Comparison of ENCODE assay signal across 8 cellular contexts in genomic region chr14:52694761-52695480, GRCh38. TPM values are rescaled to one million over a fixed set of nuclear protein-coding genes. Genes with fewer than 3 reads are reported as not detected.
DNase-seq lines count a peak whose midpoint lies in the region; ATAC-seq and TF ChIP-seq lines count a peak whose summit lies in the region.

No MANE protein-coding gene starts in this region.

- DNase-seq in CD8-positive, alpha-beta memory T cell = peak; percentile 28 to 79 (median 63)
- DNase-seq in PC-9 (peak; percentile 47 to 67), fibroblast of villous mesenchyme (ENCODE audit: low read depth) (peak; percentile 61)
- peak; percentile 65 to 72 for DNase-seq in activated T-cell treated with anti-CD3 and anti-CD28 coated beads, Interleukin-2, amount 50 U/mL, for 72 hours

- H3K27ac ChIP-seq in CD8-positive, alpha-beta memory T cell (ENCODE audit: low read depth, low read length) = peak overlapping the region; percentile 80
- H3K27ac ChIP-seq in PC-9 = peak overlapping the region; percentile 92
- peak overlapping the region; percentile 98 for H3K27ac ChIP-seq in neutrophil
- peak overlapping the region; percentile 86 for H3K27ac ChIP-seq in thymus (ENCODE audit: low read depth)

- peak; percentile 75 for ATAC-seq in GM19395 (IDR thresholded peaks at IDR 0.05; ENCODE audit: unreplicated experiment)
- peak; percentile 56 for ATAC-seq in HG03460 (IDR thresholded peaks at IDR 0.05; ENCODE audit: unreplicated experiment)
- peak; percentile 63 to 64 for ATAC-seq in activated T-cell treated with anti-CD3 and anti-CD28 coated beads, Interleukin-2, amount 50 U/mL, for 72 hours (replicated peaks in 1 of 2)

- peak overlapping the region; percentile 69 to 99 (median 96) for H3K27ac Mint-ChIP-seq in CD8-positive, alpha-beta memory T cell
- peak overlapping the region; percentile 99 for H3K27ac Mint-ChIP-seq in activated T-cell treated with anti-CD3 and anti-CD28 coated beads, Interleukin-2, amount 50 U/mL, for 72 hours

- H3K36me3 Mint-ChIP-seq in CD8-positive, alpha-beta memory T cell = peaks cover 0 to 11% (median 4%) of the 10 kb centered on the region in 3 donors
- H3K36me3 Mint-ChIP-seq in activated T-cell treated with anti-CD3 and anti-CD28 coated beads, Interleukin-2, amount 50 U/mL, for 72 hours (ENCODE audit: insufficient read depth in 2 of 2) = peaks cover 4 to 14% of the 10 kb centered on the region in 2 donors

- no peaks in the 10 kb centered on the region for H3K9me2 ChIP-seq in PC-9 (ENCODE audit: insufficient read depth)

- no peaks in the 10 kb centered on the region for H3K9me3 Mint-ChIP-seq in CD8-positive, alpha-beta memory T cell
- no peaks in the 10 kb centered on the region for H3K9me3 Mint-ChIP-seq in activated T-cell treated with anti-CD3 and anti-CD28 coated beads, Interleukin-2, amount 50 U/mL, for 72 hours

- peaks cover 10% of the 10 kb centered on the region; the same call in 1 of the 2 replicates for H4K20me1 ChIP-seq in PC-9 (ENCODE audit: insufficient read depth)

- no peak for TF ChIP-seq CTCF in PC-9 (conservative IDR thresholded peaks at IDR 0.05)
- TF ChIP-seq CTCF in fibroblast of villous mesenchyme (IDR thresholded peaks at IDR 0.05; ENCODE audit: insufficient read depth, low read depth, low read length) = no peak
- TF ChIP-seq CTCF in neutrophil (IDR thresholded peaks at IDR 0.05) = peak; percentile 22

- peaks cover 43% of the 10 kb centered on the region for H3K4me1 ChIP-seq in CD8-positive, alpha-beta memory T cell (ENCODE audit: insufficient read depth, low read length)
- H3K4me1 ChIP-seq in PC-9 (replicated peaks; ENCODE audit: insufficient read depth) = peaks cover 48% of the 10 kb centered on the region
- peaks cover 53 to 57% of the 10 kb centered on the region in 2 experiments for H3K4me1 ChIP-seq in neutrophil (ENCODE audit: control insufficient read depth in 1 of 2, insufficient read depth in 1 of 2, low read depth in 1 of 2, low read length in 1 of 2)
- no peaks in the 10 kb centered on the region for H3K4me1 ChIP-seq in thymus (ENCODE audit: control insufficient read depth, insufficient read depth, low read length)

- intact Hi-C loops in PC-9 (cut with micrococcal nuclease; ENCODE audit: unreplicated experiment) = no loop called here

- H3K4me1 Mint-ChIP-seq in CD8-positive, alpha-beta memory T cell = peaks cover 42 to 56% (median 53%) of the 10 kb centered on the region in 3 donors
- peaks cover 49% of the 10 kb centered on the region for H3K4me1 Mint-ChIP-seq in activated T-cell treated with anti-CD3 and anti-CD28 coated beads, Interleukin-2, amount 50 U/mL, for 72 hours (ENCODE audit: low read depth)

- BruUV-seq in PC-9 (replicated peaks; lab: Mats Ljungman, UMichigan) = TSS peak; percentile 35

- POLR2A ChIA-PET in CD8-positive, alpha-beta memory T cell (lab: Charles Lee) = interaction anchor here (0.5 to 1.6 kb wide), 8 partner anchors 12 to 458 kb away, joined by 3 to 7 read pairs (median 5); partner anchors contain the start of genes DDHD1, GPR137C, PSMC6 and STYX
- POLR2A ChIA-PET in PC-9 (lab: Charles Lee; ENCODE audit: unreplicated experiment) = interaction anchor here (0.6 kb wide), 1 partner anchor 1815 kb away, joined by 5 read pairs; the partner anchor contains the start of gene CGRRF1

- peak overlapping the region; percentile 93 for H3K4me2 ChIP-seq in PC-9

- H3K9me3 ChIP-seq in CD8-positive, alpha-beta memory T cell (ENCODE audit: low read length) = no peaks in the 10 kb centered on the region
- H3K9me3 ChIP-seq in PC-9 (ENCODE audit: insufficient read depth, low read depth) = no peaks in the 10 kb centered on the region
- no peaks in the 10 kb centered on the region for H3K9me3 ChIP-seq in neutrophil
- no peaks in the 10 kb centered on the region for H3K9me3 ChIP-seq in thymus (ENCODE audit: control insufficient read depth)

- no peaks in the 10 kb centered on the region for H3K27me3 Mint-ChIP-seq in CD8-positive, alpha-beta memory T cell
- H3K27me3 Mint-ChIP-seq in activated T-cell treated with anti-CD3 and anti-CD28 coated beads, Interleukin-2, amount 50 U/mL, for 72 hours (ENCODE audit: low read depth) = no peaks in the 10 kb centered on the region

- peaks cover 32% of the 10 kb centered on the region for H3F3A ChIP-seq in PC-9 (ENCODE audit: insufficient read depth, low read depth)

- peak overlapping the region; percentile 93 to 100 (median 99) for H3K4me3 Mint-ChIP-seq in CD8-positive, alpha-beta memory T cell
- peak overlapping the region; percentile 97 to 99 for H3K4me3 Mint-ChIP-seq in activated T-cell treated with anti-CD3 and anti-CD28 coated beads, Interleukin-2, amount 50 U/mL, for 72 hours

- peak overlapping the region; percentile 84 for H3K4me3 ChIP-seq in CD8-positive, alpha-beta memory T cell (ENCODE audit: low read length)
- H3K4me3 ChIP-seq in PC-9 (peak overlapping the region; percentile 62), fibroblast of villous mesenchyme (ENCODE audit: low read depth, low read length) (peak overlapping the region; percentile 92), neutrophil (ENCODE audit: low read depth in 1 of 2, low read length in 1 of 2) (peak overlapping the region; percentile 73 to 95), thymus (ENCODE audit: low read length) (peak overlapping the region; percentile 89)

- no peaks in the 10 kb centered on the region for H3K36me3 ChIP-seq in CD8-positive, alpha-beta memory T cell (ENCODE audit: insufficient read depth, low read length)
- H3K36me3 ChIP-seq in PC-9 (ENCODE audit: low read depth) = 0 out of 2 replicates have a peak, but pooled peaks cover 4% of the 10 kb centered on the region
- H3K36me3 ChIP-seq in neutrophil = no peaks in the 10 kb centered on the region
- H3K36me3 ChIP-seq in thymus (ENCODE audit: control insufficient read depth, insufficient read depth) = no peaks in the 10 kb centered on the region

- H3K79me2 ChIP-seq in PC-9 (ENCODE audit: low read depth) = peaks cover 53% of the 10 kb centered on the region

- CTCF ChIA-PET in CD8-positive, alpha-beta memory T cell (lab: Charles Lee) = no interaction called here
- CTCF ChIA-PET in PC-9 (lab: Charles Lee) = no interaction called here

- H3K27me3 ChIP-seq in CD8-positive, alpha-beta memory T cell (ENCODE audit: insufficient read depth, low read length, poor library complexity, severe bottlenecking) = no peaks in the 10 kb centered on the region
- H3K27me3 ChIP-seq in PC-9 (ENCODE audit: insufficient read depth, low read depth) (no peaks in the 10 kb centered on the region), neutrophil (no peaks in the 10 kb centered on the region), thymus (ENCODE audit: control insufficient read depth, insufficient read depth) (no peaks in the 10 kb centered on the region)

- under 1% methylated on average over 46 of the region's 46 CpGs for WGBS in thymus

- peak overlapping the region; percentile 93 for H2AFZ ChIP-seq in PC-9

RNA-seq across cellular contexts. Expression of gene ERO1A, which starts 0.4 kb away (rescaled TPM):
- 10 to 100 TPM; 87.6 to 96.6 TPM for total RNA-seq in CD8-positive, alpha-beta memory T cell
- 47.0 TPM for polyA plus RNA-seq in CD8-positive, alpha-beta memory T cell
- 83.6 and 83.9 TPM in 2 replicates for total RNA-seq in PC-9 (2021)
- 100 to 1,000 TPM in 1 of 2 donors, 10 to 100 TPM in 1; 84.8 to 107 TPM for total RNA-seq in activated T-cell treated with anti-CD3 and anti-CD28 coated beads, Interleukin-2, amount 50 U/mL, for 72 hours
- total RNA-seq in fibroblast of villous mesenchyme = 49.7 and 52.8 TPM in 2 replicates
- polyA plus RNA-seq in thymus = 16.0 TPM

RNA-seq across cellular contexts. Expression of gene PSMC6, which starts 12.1 kb away (rescaled TPM):
- 100 to 1,000 TPM; 113 to 123 TPM for total RNA-seq in CD8-positive, alpha-beta memory T cell
- polyA plus RNA-seq in CD8-positive, alpha-beta memory T cell = 54.3 TPM
- total RNA-seq in PC-9 (2021) (83.0 and 96.5 TPM in 2 replicates), fibroblast of villous mesenchyme (80.2 and 99.7 TPM in 2 replicates)
- 10 to 100 TPM; 90.0 to 91.1 TPM for total RNA-seq in activated T-cell treated with anti-CD3 and anti-CD28 coated beads, Interleukin-2, amount 50 U/mL, for 72 hours
- polyA plus RNA-seq in thymus = 150 TPM

RNA-seq across cellular contexts. Expression of gene STYX, which starts 35.0 kb away (rescaled TPM):
- total RNA-seq in CD8-positive, alpha-beta memory T cell = 10 to 100 TPM; 20.9 to 21.2 TPM
- polyA plus RNA-seq in CD8-positive, alpha-beta memory T cell = 25.4 TPM
- total RNA-seq in PC-9 (2021) (7.0 and 10.8 TPM in 2 replicates), fibroblast of villous mesenchyme (22.9 and 26.3 TPM in 2 replicates)
- total RNA-seq in activated T-cell treated with anti-CD3 and anti-CD28 coated beads, Interleukin-2, amount 50 U/mL, for 72 hours = 10 to 100 TPM; 15.5 to 16.2 TPM
- polyA plus RNA-seq in thymus = 11.8 TPM

Comparison
In these comparisons a context has a peak if more than half of its experiments do, and no peak if none do; other contexts are left out.
1. Peak in every context shown above with its lines: DNase-seq, ATAC-seq, H3K4me3 ChIP-seq and H3K27ac ChIP-seq.